ENCODE assay signal across 12 cellular contexts in genomic region chr3:150376001-150376848, GRCh38. TPM values are rescaled to one million over a fixed set of nuclear protein-coding genes. Genes with fewer than 3 reads are reported as not detected.
DNase-seq lines count a peak whose midpoint lies in the region; ATAC-seq, FAIRE-seq and TF ChIP-seq lines count a peak whose summit lies in the region.
"Had no signal": no experiment of that assay in that cellular context is flagged by ENCODE, and none has a peak within 500 bp of the region (broad histone marks: within the 10 kb centered on the region; RNA-seq: fewer than 3 reads in every experiment).

No MANE protein-coding gene starts in this region.

- CTCF ChIA-PET in endothelial cell of umbilical vein (lab: Charles Lee): interaction anchor here (1.0 to 1.6 kb wide), 4 partner anchors 11 to 150 kb away, joined by 3 to 4 read pairs (median 4); no protein-coding TSS in a partner anchor

- no peak overlapping the region for H3K4me2 ChIP-seq in endothelial cell of umbilical vein (ENCODE audit: insufficient read depth, low read length)

- POLR2A ChIA-PET in endothelial cell of umbilical vein (lab: Charles Lee): no interaction called here

- H3K27me3 ChIP-seq in endothelial cell of umbilical vein (ENCODE audit: control insufficient read depth in 2 of 2, insufficient read depth in 2 of 2, low read length in 2 of 2): no peaks in the 10 kb centered on the region

- H3K79me2 ChIP-seq in endothelial cell of umbilical vein (ENCODE audit: control insufficient read depth, insufficient read depth, low read length): no peaks in the 10 kb centered on the region

- DNase-seq in NCI-H2227 treated with DMSO at 0.1 percent for 48 hours (lab: John Stamatoyannopoulos, UW): peak; percentile 2
- DNase-seq in NCI-H2227 (lab: John Stamatoyannopoulos, UW; ENCODE audit: unreplicated experiment): no peak
- DNase-seq in NCI-H1105 treated with DMSO at 0.1 percent for 48 hours (lab: John Stamatoyannopoulos, UW): peak; percentile 54
- DNase-seq in endothelial cell of umbilical vein (ENCODE audit: low read depth, low spot score): peak; percentile 40
- DNase-seq in renal cortical epithelial cell (ENCODE audit: low read depth): peak; percentile 67
- DNase-seq in GM10266 (ENCODE audit: extremely low spot score): no peak
- DNase-seq: naive thymus-derived CD4-positive, alpha-beta T cell; stimulated activated CD4-positive, alpha-beta T cell treated with anti-CD3 and anti-CD28 coated beads, Interleukin-12 subunit alpha, Interleukin-12 subunit beta, amount 100 ng/mL, for 4 hours; stimulated activated naive CD4-positive, alpha-beta T cell had no signal

- peaks cover 19% of the 10 kb centered on the region for H3K4me1 ChIP-seq in endothelial cell of umbilical vein (ENCODE audit: control insufficient read depth, extremely low read depth, insufficient read depth, low read length)

- no TSS peak for BruUV-seq in endothelial cell of umbilical vein (replicated peaks; lab: Mats Ljungman, UMichigan)

- intact Hi-C loops in endothelial cell of umbilical vein (cut with micrococcal nuclease): no loop called here

- dilution Hi-C loops in endothelial cell of umbilical vein (cut with MboI; ENCODE audit: extremely low pct_ligation_motif_present, low sequenced_read_pairs): no loop called here

- ATAC-seq in HG03196 (IDR thresholded peaks at IDR 0.05; ENCODE audit: unreplicated experiment): no peak
- no peak for ATAC-seq in GM19023 (IDR thresholded peaks at IDR 0.05; ENCODE audit: unreplicated experiment)
- ATAC-seq: naive thymus-derived CD4-positive, alpha-beta T cell had no signal

- no peak for TF ChIP-seq POLR2A in endothelial cell of umbilical vein (IDR thresholded peaks at IDR 0.05; ENCODE audit: low read depth, low read length)

- H3K4me3 ChIP-seq in endothelial cell of umbilical vein (replicated peaks in 1 of 3; ENCODE audit: insufficient read depth in 1 of 3, low read depth in 1 of 3, low read length in 3 of 3): no peak overlapping the region

- H3K36me3 ChIP-seq in endothelial cell of umbilical vein (ENCODE audit: control insufficient read depth in 2 of 2, extremely low read depth in 1 of 2, insufficient read depth in 2 of 2, low read length in 2 of 2): no peaks in the 10 kb centered on the region

- no peaks in the 10 kb centered on the region for H3K9me1 ChIP-seq in endothelial cell of umbilical vein (replicated peaks; ENCODE audit: control insufficient read depth, extremely low read depth, insufficient read depth, low read length)

- no peaks in the 10 kb centered on the region for H3K9me3 ChIP-seq in endothelial cell of umbilical vein (replicated peaks; ENCODE audit: control insufficient read depth, insufficient read depth, low read length)

- H2AFZ ChIP-seq in endothelial cell of umbilical vein (ENCODE audit: low read depth, low read length): no peak overlapping the region

- no peak overlapping the region for H3K27ac ChIP-seq in endothelial cell of umbilical vein (ENCODE audit: insufficient read depth, low read depth, low read length)

- no peaks in the 10 kb centered on the region for H4K20me1 ChIP-seq in endothelial cell of umbilical vein (replicated peaks; ENCODE audit: control insufficient read depth, extremely low read depth, insufficient read depth, low read length)

- H3K9ac ChIP-seq in endothelial cell of umbilical vein (replicated peaks; ENCODE audit: extremely low read depth, insufficient read depth, low read length): no peak overlapping the region

- TF ChIP-seq CTCF in endothelial cell of umbilical vein (IDR thresholded peaks at IDR 0.05; ENCODE audit: extremely low read depth in 1 of 2, insufficient read depth in 1 of 2, low read depth in 1 of 2, low read length in 2 of 2) (no peak), GM10266 (IDR thresholded peaks at IDR 0.05; ENCODE audit: control insufficient read depth, insufficient read depth, low read depth, missing control alignments) (no peak)

- no peak for FAIRE-seq in endothelial cell of umbilical vein (lab: Jason Lieb, UNC)
- FAIRE-seq: colon had no signal

TF ChIP-seq in endothelial cell of umbilical vein, 7 proteins besides CTCF, POLR2A, EP300 and RAD21:
- TF ChIP-seq POLR2AphosphoS5 (IDR thresholded peaks at IDR 0.05; ENCODE audit: insufficient read depth, low read depth, low read length): no peak
- TF ChIP-seq MAX (IDR thresholded peaks at IDR 0.05; ENCODE audit: insufficient read depth, insufficient read length): no peak
- no peak for TF ChIP-seq JUN (IDR thresholded peaks at IDR 0.05; ENCODE audit: borderline replicate concordance, insufficient read depth, insufficient read length, low read depth)
- no peak for TF ChIP-seq EZH2 (IDR thresholded peaks at IDR 0.05; ENCODE audit: borderline replicate concordance, low read depth, low read length, severe bottlenecking)
- TF ChIP-seq MYC (IDR thresholded peaks at IDR 0.05; ENCODE audit: low read depth, low read length): no peak
- no peak for TF ChIP-seq FOS (IDR thresholded peaks at IDR 0.05; ENCODE audit: borderline replicate concordance, insufficient read depth, low read length)
- TF ChIP-seq GATA2 (IDR thresholded peaks at IDR 0.05; ENCODE audit: insufficient read depth, insufficient read length, low read depth, low read length): no peak

RNA-seq across cellular contexts. Expression of gene TSC22D2, which starts 31.9 kb away (rescaled TPM):
- total RNA-seq in endothelial cell of umbilical vein (43.9 and 50.9 TPM in 2 replicates), renal cortical epithelial cell (10.6 and 28.4 TPM in 2 replicates)
- polyA plus RNA-seq in endothelial cell of umbilical vein: 5.9 and 7.6 TPM in 2 replicates
- 11.3 and 11.7 TPM in 2 replicates for polyA plus RNA-seq in endothelial cell of umbilical vein (2011; cell fraction: cytosol; rRNA removed)
- polyA plus RNA-seq in endothelial cell of umbilical vein (2011; cell fraction: nucleus; rRNA removed): 45.7 and 53.1 TPM in 2 replicates
- 22.3 and 30.9 TPM in 2 replicates for polyA plus RNA-seq in endothelial cell of umbilical vein (2012)
- 23.5 and 31.4 TPM in 2 replicates for polyA minus RNA-seq in endothelial cell of umbilical vein
- polyA minus RNA-seq in endothelial cell of umbilical vein (2011; cell fraction: cytosol; rRNA and poly(A)+ RNA removed): 22.4 TPM
- 135 and 141 TPM in 2 replicates for polyA minus RNA-seq in endothelial cell of umbilical vein (2011; cell fraction: nucleus; rRNA and poly(A)+ RNA removed)

Comparison
In these comparisons a context has a peak if more than half of its experiments do, and no peak if none do; other contexts are left out.
1. DNase-seq: peak in NCI-H2227 treated with DMSO at 0.1 percent for 48 hours (single experiment), NCI-H1105 treated with DMSO at 0.1 percent for 48 hours (single experiment), endothelial cell of umbilical vein (single experiment) and renal cortical epithelial cell (single experiment); none in NCI-H2227 (single experiment) and GM10266 (single experiment).